ENCODE assay signal across 1 cellular context in the genomic region with DNA sequence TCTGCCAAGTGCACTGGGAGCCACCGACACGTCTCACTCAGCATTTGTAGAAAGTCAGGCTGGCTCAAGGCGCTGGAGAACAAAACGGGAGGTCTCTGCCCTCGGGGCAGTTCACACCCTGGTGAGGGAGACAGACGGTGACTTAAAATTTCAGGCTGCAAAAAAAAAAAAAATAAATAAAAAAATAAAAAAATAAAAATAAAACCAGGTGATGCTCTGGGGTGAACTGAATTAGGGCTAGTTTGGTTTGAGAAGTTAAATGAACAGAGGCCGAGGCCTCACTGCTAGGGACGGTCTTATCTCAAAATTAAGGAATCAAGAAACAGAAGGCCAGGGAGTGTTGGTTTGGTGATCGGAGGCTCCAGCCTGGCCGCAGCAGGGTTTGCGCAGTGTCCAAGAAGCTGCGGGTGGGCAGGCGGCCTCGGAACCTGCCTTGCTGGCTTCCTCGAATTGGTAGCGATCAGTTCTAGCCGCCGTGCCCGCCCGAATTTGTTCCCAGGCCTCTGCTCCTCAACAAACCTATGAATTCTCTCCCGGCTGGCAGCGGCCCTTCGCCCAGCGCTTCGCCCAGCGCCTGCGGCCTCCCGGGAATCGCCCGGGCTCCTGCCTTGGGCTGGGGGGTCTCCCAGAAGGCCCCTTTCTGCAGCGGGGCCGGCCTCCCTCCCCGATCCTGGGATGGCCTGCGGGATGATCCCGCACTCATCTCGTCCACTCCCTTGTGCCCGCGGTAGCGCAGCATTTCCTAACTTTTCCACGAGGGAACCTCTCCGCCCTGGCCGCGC.
TF ChIP-seq lines count a peak whose summit lies in the region.

No MANE protein-coding gene starts in this region.

TF ChIP-seq in WTC11, 78 proteins besides CTCF, POLR2A, EP300 and RAD21 (continued from another document):
- TF ChIP-seq, protein P1, sequence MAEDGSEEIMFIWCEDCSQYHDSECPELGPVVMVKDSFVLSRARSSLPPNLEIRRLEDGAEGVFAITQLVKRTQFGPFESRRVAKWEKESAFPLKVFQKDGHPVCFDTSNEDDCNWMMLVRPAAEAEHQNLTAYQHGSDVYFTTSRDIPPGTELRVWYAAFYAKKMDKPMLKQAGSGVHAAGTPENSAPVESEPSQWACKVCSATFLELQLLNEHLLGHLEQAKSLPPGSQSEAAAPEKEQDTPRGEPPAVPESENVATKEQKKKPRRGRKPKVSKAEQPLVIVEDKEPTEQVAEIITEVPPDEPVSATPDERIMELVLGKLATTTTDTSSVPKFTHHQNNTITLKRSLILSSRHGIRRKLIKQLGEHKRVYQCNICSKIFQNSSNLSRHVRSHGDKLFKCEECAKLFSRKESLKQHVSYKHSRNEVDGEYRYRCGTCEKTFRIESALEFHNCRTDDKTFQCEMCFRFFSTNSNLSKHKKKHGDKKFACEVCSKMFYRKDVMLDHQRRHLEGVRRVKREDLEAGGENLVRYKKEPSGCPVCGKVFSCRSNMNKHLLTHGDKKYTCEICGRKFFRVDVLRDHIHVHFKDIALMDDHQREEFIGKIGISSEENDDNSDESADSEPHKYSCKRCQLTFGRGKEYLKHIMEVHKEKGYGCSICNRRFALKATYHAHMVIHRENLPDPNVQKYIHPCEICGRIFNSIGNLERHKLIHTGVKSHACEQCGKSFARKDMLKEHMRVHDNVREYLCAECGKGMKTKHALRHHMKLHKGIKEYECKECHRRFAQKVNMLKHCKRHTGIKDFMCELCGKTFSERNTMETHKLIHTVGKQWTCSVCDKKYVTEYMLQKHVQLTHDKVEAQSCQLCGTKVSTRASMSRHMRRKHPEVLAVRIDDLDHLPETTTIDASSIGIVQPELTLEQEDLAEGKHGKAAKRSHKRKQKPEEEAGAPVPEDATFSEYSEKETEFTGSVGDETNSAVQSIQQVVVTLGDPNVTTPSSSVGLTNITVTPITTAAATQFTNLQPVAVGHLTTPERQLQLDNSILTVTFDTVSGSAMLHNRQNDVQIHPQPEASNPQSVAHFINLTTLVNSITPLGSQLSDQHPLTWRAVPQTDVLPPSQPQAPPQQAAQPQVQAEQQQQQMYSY (CRISPR knock-in tag; IDR thresholded peaks at IDR 0.05): no peak
- no peak for TF ChIP-seq ZNF317 (CRISPR knock-in tag; IDR thresholded peaks at IDR 0.05; ENCODE audit: borderline replicate concordance, low read depth)
- no peak for TF ChIP-seq OVOL2 (CRISPR knock-in tag; IDR thresholded peaks at IDR 0.05; ENCODE audit: borderline replicate concordance)
- TF ChIP-seq ZNF671 (CRISPR knock-in tag; IDR thresholded peaks at IDR 0.05): no peak
- no peak for TF ChIP-seq KAT7 (CRISPR knock-in tag; IDR thresholded peaks at IDR 0.05; ENCODE audit: borderline replicate concordance)
- no peak for TF ChIP-seq PRRX2 (CRISPR knock-in tag; IDR thresholded peaks at IDR 0.05)
- TF ChIP-seq ZMAT4 (CRISPR knock-in tag; IDR thresholded peaks at IDR 0.05): no peak
- TF ChIP-seq ATF1 (CRISPR knock-in tag; IDR thresholded peaks at IDR 0.05): no peak
- TF ChIP-seq MLX (CRISPR knock-in tag; IDR thresholded peaks at IDR 0.05): no peak
- TF ChIP-seq ZNF138 (CRISPR knock-in tag; conservative IDR thresholded peaks at IDR 0.05): no peak
- no peak for TF ChIP-seq ZNF423 (CRISPR knock-in tag; IDR thresholded peaks at IDR 0.05)
